In the genomic region with DNA sequence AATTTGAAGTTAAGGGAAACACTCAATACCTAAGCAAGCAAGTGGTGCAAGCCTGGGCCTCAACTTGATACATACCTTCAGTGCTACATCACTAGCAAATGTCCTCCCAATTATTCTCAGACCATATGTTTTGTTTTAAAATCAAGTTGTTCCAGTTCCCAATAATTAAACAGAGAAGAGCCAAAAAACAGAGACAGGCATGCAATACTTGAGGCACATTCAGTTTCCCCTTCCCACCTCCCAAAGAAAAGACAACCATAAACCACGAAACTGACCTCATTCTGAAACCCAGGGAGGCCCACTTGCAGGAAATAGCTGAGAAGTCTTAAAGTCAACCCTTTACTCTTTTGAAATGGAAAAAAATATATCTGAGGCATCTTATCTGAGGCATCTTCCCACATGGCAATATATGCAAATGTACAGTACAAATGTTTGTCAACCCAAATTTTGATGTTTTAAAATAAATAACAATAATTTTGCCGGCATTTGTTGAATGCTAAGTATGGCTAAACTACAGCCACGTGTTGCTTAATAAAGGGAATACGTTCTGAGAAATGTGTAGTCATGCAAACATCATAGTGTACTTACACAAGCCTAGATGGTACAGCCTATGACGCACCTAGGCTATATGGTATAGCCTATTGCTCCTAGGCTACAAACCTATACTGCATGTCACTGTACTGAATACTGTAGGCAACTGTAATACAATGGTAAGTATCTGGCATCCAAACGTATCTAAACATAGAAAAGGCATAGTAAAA, we compare ENCODE assay signal across 11 cellular contexts.
DNase-seq lines count a peak whose midpoint lies in the region; ATAC-seq and TF ChIP-seq lines count a peak whose summit lies in the region.
"Had no signal": no experiment of that assay in that cellular context is flagged by ENCODE, and none has a peak within 500 bp of the region (broad histone marks: within the 10 kb centered on the region; RNA-seq: fewer than 3 reads in every experiment).

No MANE protein-coding gene starts in this region.

- no peak for TF ChIP-seq CTCF in foreskin keratinocyte (conservative IDR thresholded peaks at IDR 0.05)
- no peak for TF ChIP-seq CTCF in left ventricle myocardium inferior (IDR thresholded peaks at IDR 0.05; ENCODE audit: borderline replicate concordance)

- intact Hi-C loops in left ventricle myocardium inferior (cut with micrococcal nuclease): no loop called here

- CTCF ChIA-PET in activated naive CD4-positive, alpha-beta T cell treated with anti-CD3 and anti-CD28 coated beads, Interleukin-2, amount 10 ng/mL, durations not matched to agents 7 days and 5 days (lab: Charles Lee): interaction anchor here (1.2 kb wide), 2 partner anchors 28 to 32 kb away, joined by 3 to 5 read pairs; no protein-coding TSS in a partner anchor

- peaks cover 22% of the 10 kb centered on the region for H3K4me1 Mint-ChIP-seq in activated naive CD4-positive, alpha-beta T cell treated with anti-CD3 and anti-CD28 coated beads, Interleukin-2, amount 10 ng/mL, durations not matched to agents 7 days and 5 days

- H3K4me3 ChIP-seq in left ventricle myocardium inferior: no peak overlapping the region
- H3K4me3 ChIP-seq: spleen had no signal

- H3K36me3 Mint-ChIP-seq in activated naive CD4-positive, alpha-beta T cell treated with anti-CD3 and anti-CD28 coated beads, Interleukin-2, amount 10 ng/mL, durations not matched to agents 7 days and 5 days: peaks cover 2% of the 10 kb centered on the region

- H3K4me1 ChIP-seq in foreskin keratinocyte (peaks cover 23% of the 10 kb centered on the region), left ventricle myocardium inferior (peaks cover 11% of the 10 kb centered on the region)

- H3K4me3 Mint-ChIP-seq in activated naive CD4-positive, alpha-beta T cell treated with anti-CD3 and anti-CD28 coated beads, Interleukin-2, amount 10 ng/mL, durations not matched to agents 7 days and 5 days: no peak overlapping the region
- H3K4me3 Mint-ChIP-seq: dendritic cell treated with granulocyte-macrophage colony-stimulating factor and Interleukin-4, amounts not matched to agents 40 ng/mL and 50 ng/mL, for 4 days had no signal

- H3K27ac ChIP-seq in foreskin keratinocyte: peak overlapping the region; percentile 17
- H3K27ac ChIP-seq in left ventricle myocardium inferior (replicated peaks): no peak overlapping the region
- H3K27ac ChIP-seq: spleen had no signal

- DNase-seq in AG08396 (ENCODE audit: low spot score): peak; percentile 36
- peak; percentile 24 for DNase-seq in activated naive CD4-positive, alpha-beta T cell treated with anti-CD3 and anti-CD28 coated beads, Interleukin-2, amount 10 ng/mL, durations not matched to agents 7 days and 5 days
- DNase-seq in foreskin keratinocyte: peak; percentile 59 to 81
- no peak for DNase-seq in left lobe of liver (ENCODE audit: low spot score)
- no peak for DNase-seq in HK-2 (ENCODE audit: unreplicated experiment)
- no peak for DNase-seq in left ventricle myocardium inferior
- no peak for DNase-seq in epidermal melanocyte (ENCODE audit: insufficient read length, low spot score)
- DNase-seq: left ventricle myocardium superior, spleen had no signal

- no peaks in the 10 kb centered on the region for H3K9me3 Mint-ChIP-seq in activated naive CD4-positive, alpha-beta T cell treated with anti-CD3 and anti-CD28 coated beads, Interleukin-2, amount 10 ng/mL, durations not matched to agents 7 days and 5 days
- H3K9me3 Mint-ChIP-seq: dendritic cell treated with granulocyte-macrophage colony-stimulating factor and Interleukin-4, amounts not matched to agents 40 ng/mL and 50 ng/mL, for 4 days had no signal

- no peaks in the 10 kb centered on the region for H3K9me3 ChIP-seq in left ventricle myocardium inferior (replicated peaks)
- H3K9me3 ChIP-seq: spleen had no signal

- no peak overlapping the region for H3K27ac Mint-ChIP-seq in activated naive CD4-positive, alpha-beta T cell treated with anti-CD3 and anti-CD28 coated beads, Interleukin-2, amount 10 ng/mL, durations not matched to agents 7 days and 5 days
- H3K27ac Mint-ChIP-seq: dendritic cell treated with granulocyte-macrophage colony-stimulating factor and Interleukin-4, amounts not matched to agents 40 ng/mL and 50 ng/mL, for 4 days had no signal

- ATAC-seq in HG03432 (IDR thresholded peaks at IDR 0.05; ENCODE audit: unreplicated experiment): peak; percentile 52
- peak; percentile 35 for ATAC-seq in foreskin keratinocyte
- no peak for ATAC-seq in left lobe of liver
- ATAC-seq: left ventricle myocardium superior had no signal

- no peaks in the 10 kb centered on the region for H3K27me3 Mint-ChIP-seq in activated naive CD4-positive, alpha-beta T cell treated with anti-CD3 and anti-CD28 coated beads, Interleukin-2, amount 10 ng/mL, durations not matched to agents 7 days and 5 days
- H3K27me3 Mint-ChIP-seq: dendritic cell treated with granulocyte-macrophage colony-stimulating factor and Interleukin-4, amounts not matched to agents 40 ng/mL and 50 ng/mL, for 4 days had no signal

- H3K27me3 ChIP-seq in foreskin keratinocyte (no peaks in the 10 kb centered on the region), left ventricle myocardium inferior (ENCODE audit: low read depth) (no peaks in the 10 kb centered on the region)
- H3K27me3 ChIP-seq: spleen had no signal

- H3K36me3 ChIP-seq in left ventricle myocardium inferior: no peaks in the 10 kb centered on the region
- H3K36me3 ChIP-seq: spleen had no signal

Comparison
In these comparisons a context has a peak if more than half of its experiments do, and no peak if none do; other contexts are left out.
1. DNase-seq: peak in AG08396 (single experiment), activated naive CD4-positive, alpha-beta T cell treated with anti-CD3 and anti-CD28 coated beads, Interleukin-2, amount 10 ng/mL, durations not matched to agents 7 days and 5 days (single experiment) and foreskin keratinocyte (2 of 2); none in left lobe of liver (single experiment), HK-2 (single experiment), left ventricle myocardium inferior (single experiment) and epidermal melanocyte (single experiment).